9 cellular contexts compared by ENCODE assay signal in genomic region chr1:37807220-37807554, GRCh38. TPM values are rescaled to one million over a fixed set of nuclear protein-coding genes. Genes with fewer than 3 reads are reported as not detected.
DNase-seq lines count a peak whose midpoint lies in the region; ATAC-seq and TF ChIP-seq lines count a peak whose summit lies in the region.
"Had no signal": no experiment of that assay in that cellular context is flagged by ENCODE, and none has a peak within 500 bp of the region (broad histone marks: within the 10 kb centered on the region; RNA-seq: fewer than 3 reads in every experiment).

No MANE protein-coding gene starts in this region.

- H3K27ac Mint-ChIP-seq in activated T-cell treated with anti-CD3 and anti-CD28 coated beads, Interleukin-2, amount 50 U/mL, for 72 hours, result peak overlapping the region; percentile 84

- no peak for ATAC-seq in activated T-cell treated with anti-CD3 and anti-CD28 coated beads, Interleukin-2, amount 50 U/mL, for 72 hours (replicated peaks in 1 of 2)
- no peak for ATAC-seq in right lobe of liver

- H3K36me3 ChIP-seq in adrenal gland (replicated peaks in 1 of 2), result peaks cover 0 to 44% of the 10 kb centered on the region in 2 donors
- H3K36me3 ChIP-seq in right lobe of liver, result peaks cover 16 to 46% (median 27%) of the 10 kb centered on the region in 4 donors
- peaks cover 0 to 41% (median 23%) of the 10 kb centered on the region in 4 donors for H3K36me3 ChIP-seq in transverse colon

- TF ChIP-seq EP300 in transverse colon (IDR thresholded peaks at IDR 0.05; ENCODE audit: low read depth), result no peak

- H3K27me3 Mint-ChIP-seq in activated T-cell treated with anti-CD3 and anti-CD28 coated beads, Interleukin-2, amount 50 U/mL, for 72 hours (ENCODE audit: low read depth), result no peaks in the 10 kb centered on the region

- H3K9me3 ChIP-seq in adrenal gland (replicated peaks in 1 of 3) (no peaks in the 10 kb centered on the region), right lobe of liver (no peaks in the 10 kb centered on the region), transverse colon (no peaks in the 10 kb centered on the region)

- H3K27ac ChIP-seq in adrenal gland, result peak overlapping the region in 4 of 5 donors; percentile 90 to 98 (median 93)
- peak overlapping the region; percentile 75 to 90 (median 87) for H3K27ac ChIP-seq in right lobe of liver
- peak overlapping the region; percentile 95 to 97 (median 97) for H3K27ac ChIP-seq in transverse colon

- H3K9me3 Mint-ChIP-seq in activated T-cell treated with anti-CD3 and anti-CD28 coated beads, Interleukin-2, amount 50 U/mL, for 72 hours, result no peaks in the 10 kb centered on the region

- H3K36me3 Mint-ChIP-seq in activated T-cell treated with anti-CD3 and anti-CD28 coated beads, Interleukin-2, amount 50 U/mL, for 72 hours (ENCODE audit: insufficient read depth in 2 of 2), result peaks cover 15 to 19% of the 10 kb centered on the region in 2 donors

- H3K4me3 Mint-ChIP-seq in activated T-cell treated with anti-CD3 and anti-CD28 coated beads, Interleukin-2, amount 50 U/mL, for 72 hours, result peak overlapping the region; percentile 87 to 94

- TF ChIP-seq POLR2A in adrenal gland (IDR thresholded peaks at IDR 0.05) (no peak), right lobe of liver (IDR thresholded peaks at IDR 0.05) (no peak), transverse colon (IDR thresholded peaks at IDR 0.05) (no peak)

- TF ChIP-seq CTCF in adrenal gland (IDR thresholded peaks at IDR 0.05), result no peak
- TF ChIP-seq CTCF in right lobe of liver (IDR thresholded peaks at IDR 0.05), result no peak
- TF ChIP-seq CTCF in transverse colon (IDR thresholded peaks at IDR 0.05), result no peak

- peaks cover 42% of the 10 kb centered on the region for H3K4me1 Mint-ChIP-seq in activated T-cell treated with anti-CD3 and anti-CD28 coated beads, Interleukin-2, amount 50 U/mL, for 72 hours (ENCODE audit: low read depth)

- H3K4me1 ChIP-seq in adrenal gland (replicated peaks in 1 of 2) (peaks cover 17 to 34% of the 10 kb centered on the region in 2 donors), right lobe of liver (peaks cover 0 to 20% (median 7%) of the 10 kb centered on the region in 4 donors), transverse colon (peaks cover 12 to 34% (median 20%) of the 10 kb centered on the region in 4 donors)

- intact Hi-C loops in adrenal gland (cut with DNase I) (loop anchor here in 1 of 2 donors (10.0 kb wide), 1 partner anchor 58 kb away; no protein-coding TSS in a partner anchor), right lobe of liver (cut with DNase I) (no loop called here), transverse colon (cut with DNase I; ENCODE audit: low total_unique reads) (no loop called here)

- H3K4me3 ChIP-seq in adrenal gland (peak overlapping the region in 3 of 4 donors; percentile 74 to 95 (median 84)), right lobe of liver (peak overlapping the region; percentile 87 to 95 (median 92)), transverse colon (peak overlapping the region; percentile 85 to 98 (median 90))

- in situ Hi-C loops in transverse colon (cut with MboI; ENCODE audit: low pct_ligation_motif_present in 1 of 4, low pct_unique_long_range_greater_than_20kb in 1 of 4, low sequenced_read_pairs in 3 of 4), result loop anchor here in 1 of 4 donors (5.0 kb wide), 1 partner anchor 55 kb away; no protein-coding TSS in a partner anchor

- no peak for DNase-seq in activated T-cell treated with anti-CD3 and anti-CD28 coated beads, Interleukin-2, amount 50 U/mL, for 72 hours
- DNase-seq in activated T-cell treated with anti-CD3 and anti-CD28 coated beads for 4 hours (no peak), adrenal gland (peak in 1 of 7 donors; percentile 20), right lobe of liver (peak in 1 of 3 donors; percentile 26), transverse colon (no peak), CD1c-positive myeloid dendritic cell (ENCODE audit: extremely low spot score) (no peak), NCI-H1417 treated with DMSO at 0.1 percent for 48 hours (lab: John Stamatoyannopoulos, UW) (no peak), T1000 (lab: John Stamatoyannopoulos, UW) (no peak)

- 8 to 15% (median 9%) methylated on average over 9 of the region's 9 CpGs for WGBS in adrenal gland, 4 donors
- WGBS in right lobe of liver (ENCODE audit: insufficient coverage, low coverage, low lambda C conversion rate, missing lambda C conversion rate), result 13% methylated on average over 9 of the region's 9 CpGs
- 0 to 9% methylated on average over 3 to 9 of the region's 9 CpGs for WGBS in transverse colon (ENCODE audit: low coverage in 1 of 2), 2 donors

- H3K27me3 ChIP-seq in adrenal gland (no peaks in the 10 kb centered on the region), right lobe of liver (no peaks in the 10 kb centered on the region), transverse colon (no peaks in the 10 kb centered on the region)

RNA-seq across cellular contexts. Expression of gene C1orf122, which starts 0.4 kb away (rescaled TPM):
- 10 to 100 TPM; 21.1 to 21.8 TPM for total RNA-seq in activated T-cell treated with anti-CD3 and anti-CD28 coated beads, Interleukin-2, amount 50 U/mL, for 72 hours
- total RNA-seq in adrenal gland (100 to 1,000 TPM in 3 of 8 donors, 10 to 100 TPM in 5; 54.8 to 173 (median 90.7) TPM), right lobe of liver (10 to 100 TPM; 23.0 to 61.7 (median 27.9) TPM), transverse colon (10 to 100 TPM; 48.9 to 71.6 (median 55.2) TPM)
- 10 to 100 TPM; 21.0 to 87.0 (median 57.7) TPM for polyA plus RNA-seq in adrenal gland

RNA-seq across cellular contexts. Expression of gene YRDC, which starts 0.8 kb away (rescaled TPM):
- 10 to 100 TPM; 30.0 to 31.3 TPM for total RNA-seq in activated T-cell treated with anti-CD3 and anti-CD28 coated beads, Interleukin-2, amount 50 U/mL, for 72 hours
- 10 to 100 TPM in 6 of 8 donors, 1 to 10 TPM in 2; 8.3 to 31.1 (median 11.3) TPM for total RNA-seq in adrenal gland
- polyA plus RNA-seq in adrenal gland, result 10 to 100 TPM in 1 of 3 donors, 1 to 10 TPM in 2; 5.4 to 14.0 (median 7.2) TPM
- 10 to 100 TPM in 2 of 6 experiments, 1 to 10 TPM in 4; 4.4 to 18.3 (median 6.4) TPM for total RNA-seq in right lobe of liver
- 10 to 100 TPM in 3 of 4 donors, 1 to 10 TPM in 1; 3.4 to 17.2 (median 11.6) TPM for total RNA-seq in transverse colon

RNA-seq across cellular contexts. Expression of gene MANEAL, which starts 13.5 kb away (rescaled TPM):
- 1 to 10 TPM; 1.9 to 2.4 TPM for total RNA-seq in activated T-cell treated with anti-CD3 and anti-CD28 coated beads, Interleukin-2, amount 50 U/mL, for 72 hours
- total RNA-seq in adrenal gland (10 to 100 TPM in 2 of 8 donors, 1 to 10 TPM in 6; 4.9 to 12.0 (median 9.1) TPM), right lobe of liver (1 to 10 TPM; 3.2 to 9.4 (median 5.4) TPM), transverse colon (1 to 10 TPM; 1.1 to 9.6 (median 5.7) TPM)
- polyA plus RNA-seq in adrenal gland, result 10 to 100 TPM in 1 of 3 donors, 1 to 10 TPM in 2; 4.0 to 13.1 (median 4.4) TPM

RNA-seq across cellular contexts. Expression of gene EPHA10, which starts 42.3 kb away (rescaled TPM):
- total RNA-seq in activated T-cell treated with anti-CD3 and anti-CD28 coated beads, Interleukin-2, amount 50 U/mL, for 72 hours, result under 1 TPM; 0.74 to 1.00 TPM
- total RNA-seq in adrenal gland, result under 1 TPM; 0.06 to 0.90 (median 0.56) TPM
- 1 to 10 TPM in 1 of 3 donors, under 1 TPM in 2; 0.22 to 3.9 (median 0.40) TPM for polyA plus RNA-seq in adrenal gland
- total RNA-seq in right lobe of liver, result under 1 TPM in 2 of 6 experiments, not detected in 4; 0.07 to 0.16 TPM
- total RNA-seq in transverse colon, result 10 to 100 TPM; 54.5 to 94.3 (median 77.6) TPM
- total RNA-seq: T-helper 1 cell treated with Interleukin-12 subunit alpha and Interleukin-12 subunit beta and Interleukin-4 antibody, amounts not matched to agents 30 ng/mL and 1 ng/mL, for 36 hours had no signal

RNA-seq across cellular contexts. Expression of gene MTF1, which starts 52.2 kb away (rescaled TPM):
- 10 to 100 TPM; 26.8 to 28.1 TPM for total RNA-seq in activated T-cell treated with anti-CD3 and anti-CD28 coated beads, Interleukin-2, amount 50 U/mL, for 72 hours
- total RNA-seq in adrenal gland, result 10 to 100 TPM in 4 of 8 donors, 1 to 10 TPM in 4; 3.7 to 28.0 (median 11.6) TPM
- polyA plus RNA-seq in adrenal gland, result 1 to 10 TPM; 1.4 to 9.8 (median 2.3) TPM
- 10 to 100 TPM in 1 of 6 experiments, 1 to 10 TPM in 5; 3.5 to 10.3 (median 6.1) TPM for total RNA-seq in right lobe of liver
- 10 to 100 TPM in 2 of 4 donors, 1 to 10 TPM in 2; 2.2 to 20.2 (median 9.3) TPM for total RNA-seq in transverse colon
